In the genomic region with DNA sequence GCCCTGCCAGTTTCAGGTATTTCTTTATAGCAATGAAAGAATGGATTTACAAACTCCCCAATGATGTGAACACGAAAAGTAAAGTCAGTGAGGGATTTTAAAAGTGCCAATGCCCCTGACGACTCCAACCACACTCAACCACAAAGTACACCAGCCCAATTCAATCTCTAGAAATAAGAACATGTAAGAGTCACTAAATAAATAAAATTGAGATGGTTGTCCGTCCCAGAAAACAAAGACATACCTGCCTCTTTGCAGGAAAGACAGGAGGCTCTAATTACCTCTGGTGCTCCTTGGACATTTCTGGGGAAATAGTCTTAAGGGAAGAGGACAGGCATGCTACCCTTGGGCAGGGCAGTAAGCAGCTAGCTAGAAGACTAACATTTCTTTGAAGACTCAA, we compare ENCODE assay signal across 27 cellular contexts.
"Had no signal": no experiment of that assay in that cellular context is flagged by ENCODE, and none has a peak within 500 bp of the region (broad histone marks: within the 10 kb centered on the region; RNA-seq: fewer than 3 reads in every experiment).

No MANE protein-coding gene starts in this region.

- H3K4me3 ChIP-seq: stomach, suprapubic skin, testis, thoracic aorta, thyroid gland, tibial artery, tibial nerve, transverse colon, upper lobe of left lung, upper lobe of right lung, uterus, vagina had no signal

- H3K36me3 Mint-ChIP-seq: stimulated activated effector memory CD8-positive, alpha-beta T cell treated with anti-CD3 and anti-CD28 coated beads, Interleukin-12 subunit alpha, Interleukin-12 subunit beta, amount 100 ng/mL, for 72 hours; stimulated activated memory B cell treated with anti-CD40 and anti-IgM and Interleukin-4, amounts not matched to agents 10 μg/mL and 1 μg/mL and 100 μg/mL, for 72 hours; type B pancreatic cell had no signal

- H3K9me3 ChIP-seq: stomach, suprapubic skin, testis, thoracic aorta, thyroid gland, tibial nerve, transverse colon, upper lobe of left lung, upper lobe of right lung, uterus, vagina had no signal

- H3K4me1 Mint-ChIP-seq: stimulated activated effector memory CD8-positive, alpha-beta T cell treated with anti-CD3 and anti-CD28 coated beads, Interleukin-12 subunit alpha, Interleukin-12 subunit beta, amount 100 ng/mL, for 72 hours; stimulated activated memory B cell treated with anti-CD40 and anti-IgM and Interleukin-4, amounts not matched to agents 10 μg/mL and 1 μg/mL and 100 μg/mL, for 72 hours; stimulated activated naive CD8-positive, alpha-beta T cell treated with anti-CD3 and anti-CD28 coated beads, Interleukin-15, amount 100 ng/mL, for 72 hours had no signal

- H3K36me3 ChIP-seq: stomach, suprapubic skin, thyroid gland, tibial artery, tibial nerve, transverse colon, upper lobe of left lung, upper lobe of right lung, uterus, vagina had no signal

- H3K27me3 ChIP-seq: stomach, suprapubic skin, testis, thyroid gland, tibial artery, tibial nerve, transverse colon, upper lobe of left lung, upper lobe of right lung, uterus, vagina had no signal

- DNase-seq: stimulated activated CD4-positive, alpha-beta T cell treated with anti-CD3 and anti-CD28 coated beads, Interleukin-2, amount 100 ng/mL, for 48 hours; stimulated activated CD4-positive, alpha-beta T cell treated with anti-CD3 and anti-CD28 coated beads, Interleukin-4, amount 100 ng/mL, for 1 hour; stimulated activated CD4-positive, alpha-beta T cell treated with anti-CD3 and anti-CD28 coated beads, Interleukin-4, amount 100 ng/mL, for 24 hours; stimulated activated CD4-positive, alpha-beta T cell treated with anti-CD3 and anti-CD28 coated beads, Interleukin-4, amount 100 ng/mL, for 4 hours; stimulated activated CD8-positive, alpha-beta memory T cell treated with anti-CD3 and anti-CD28 coated beads, Interleukin-4, amount 100 ng/mL, for 48 hours; stimulated activated naive CD4-positive, alpha-beta T cell; stimulated activated naive CD4-positive, alpha-beta T cell treated with Interleukin-2 at 50 U/mL for 16 hours; stimulated activated naive CD8-positive, alpha-beta T cell treated with anti-CD3 and anti-CD28 coated beads, Interleukin-15, amount 100 ng/mL, for 72 hours; stimulated activated naive CD8-positive, alpha-beta T cell treated with anti-CD3 and anti-CD28 coated beads, Interleukin-15, Interleukin-2, amounts not matched to agents 100 U/mL and 50 U/mL, for 24 hours; stomach; substantia nigra; testis; thyroid gland; tibial artery; transverse colon; trophoblast cell; upper lobe of left lung; upper lobe of right lung; uterus had no signal

- ATAC-seq: stimulated activated effector memory CD8-positive, alpha-beta T cell treated with anti-CD3 and anti-CD28 coated beads, Interleukin-12 subunit alpha, Interleukin-12 subunit beta, amount 100 ng/mL, for 72 hours; stimulated activated memory B cell treated with anti-CD40 and anti-IgM and Interleukin-4, amounts not matched to agents 10 μg/mL and 1 μg/mL and 100 μg/mL, for 72 hours; stimulated activated naive CD8-positive, alpha-beta T cell treated with anti-CD3 and anti-CD28 coated beads, Interleukin-15, amount 100 ng/mL, for 72 hours; stimulated activated naive CD8-positive, alpha-beta T cell treated with anti-CD3 and anti-CD28 coated beads, Interleukin-15, Interleukin-2, amounts not matched to agents 100 U/mL and 50 U/mL, for 24 hours; upper lobe of right lung had no signal

- H3K4me3 Mint-ChIP-seq: stimulated activated effector memory CD8-positive, alpha-beta T cell treated with anti-CD3 and anti-CD28 coated beads, Interleukin-12 subunit alpha, Interleukin-12 subunit beta, amount 100 ng/mL, for 72 hours; stimulated activated memory B cell treated with anti-CD40 and anti-IgM and Interleukin-4, amounts not matched to agents 10 μg/mL and 1 μg/mL and 100 μg/mL, for 72 hours; stimulated activated naive CD8-positive, alpha-beta T cell treated with anti-CD3 and anti-CD28 coated beads, Interleukin-15, amount 100 ng/mL, for 72 hours; stimulated activated naive CD8-positive, alpha-beta T cell treated with anti-CD3 and anti-CD28 coated beads, Interleukin-15, Interleukin-2, amounts not matched to agents 100 ng/mL and 50 ng/mL, for 24 hours; type B pancreatic cell had no signal

- H3K27ac Mint-ChIP-seq: stimulated activated effector memory CD8-positive, alpha-beta T cell treated with anti-CD3 and anti-CD28 coated beads, Interleukin-12 subunit alpha, Interleukin-12 subunit beta, amount 100 ng/mL, for 72 hours; stimulated activated memory B cell treated with anti-CD40 and anti-IgM and Interleukin-4, amounts not matched to agents 10 μg/mL and 1 μg/mL and 100 μg/mL, for 72 hours; stimulated activated naive CD8-positive, alpha-beta T cell treated with anti-CD3 and anti-CD28 coated beads, Interleukin-15, Interleukin-2, amounts not matched to agents 100 ng/mL and 50 ng/mL, for 24 hours; type B pancreatic cell had no signal

- H3K4me1 ChIP-seq: stomach, suprapubic skin, testis, thyroid gland, tibial artery, tibial nerve, transverse colon, upper lobe of left lung, upper lobe of right lung, uterus, vagina had no signal

- H3K27ac ChIP-seq: stomach, suprapubic skin, testis, thoracic aorta, thyroid gland, tibial artery, tibial nerve, transverse colon, upper lobe of left lung, upper lobe of right lung, uterus, vagina had no signal

- H3K9me3 Mint-ChIP-seq: type B pancreatic cell had no signal

- H3K27me3 Mint-ChIP-seq: stimulated activated memory B cell treated with anti-CD40 and anti-IgM and Interleukin-4, amounts not matched to agents 10 μg/mL and 1 μg/mL and 100 μg/mL, for 72 hours; stimulated activated naive CD8-positive, alpha-beta T cell treated with anti-CD3 and anti-CD28 coated beads, Interleukin-15, amount 100 ng/mL, for 72 hours; stimulated activated naive CD8-positive, alpha-beta T cell treated with anti-CD3 and anti-CD28 coated beads, Interleukin-15, Interleukin-2, amounts not matched to agents 100 ng/mL and 50 ng/mL, for 24 hours; type B pancreatic cell had no signal
